8 cellular contexts compared by ENCODE assay signal in genomic region chr10:87301466-87302115, GRCh38. TPM values are rescaled to one million over a fixed set of nuclear protein-coding genes. Genes with fewer than 3 reads are reported as not detected.
A peak's percentile ranks its signal among the peaks of the same experiment; 100 is the strongest.
DNase-seq lines count a peak whose midpoint lies in the region; ATAC-seq and TF ChIP-seq lines count a peak whose summit lies in the region.
"Not testable (repeated sequence)": the region's sequence is repeated elsewhere in the genome, so short reads cannot be mapped to it uniquely, and the experiment has no call there.

No MANE protein-coding gene starts in this region.

- TF ChIP-seq CTCF in Calu3 (IDR thresholded peaks at IDR 0.05; ENCODE audit: unreplicated experiment) = not testable (repeated sequence)
- TF ChIP-seq CTCF in VCaP (conservative IDR thresholded peaks at IDR 0.05) = peak; percentile 22; the same call in 1 of the 2 replicates
- TF ChIP-seq CTCF in gastroesophageal sphincter (IDR thresholded peaks at IDR 0.05) = peak in 1 of 4 experiments; percentile 40
- TF ChIP-seq CTCF in neutrophil (IDR thresholded peaks at IDR 0.05) = peak; percentile 59

- peak; percentile 58 for DNase-seq in Calu3
- DNase-seq in stimulated activated CD8-positive, alpha-beta memory T cell treated with anti-CD3 and anti-CD28 coated beads, Interleukin-4, amount 100 ng/mL, for 24 hours (ENCODE audit: low read depth) = peak; percentile 7

- H3K4me3 Mint-ChIP-seq in Calu3 (ENCODE audit: low read depth, unreplicated experiment); activated T-helper 17 cell treated with anti-CD3 and anti-CD28 coated beads, Interleukin-2, amount 50 U/mL, for 72 hours: not testable (repeated sequence)

- not testable (repeated sequence) for H3K9me3 Mint-ChIP-seq in Calu3 (ENCODE audit: low read depth, unreplicated experiment); activated T-helper 17 cell treated with anti-CD3 and anti-CD28 coated beads, Interleukin-2, amount 50 U/mL, for 72 hours

- not testable (repeated sequence) for H3K4me1 Mint-ChIP-seq in Calu3 (ENCODE audit: low read depth, unreplicated experiment); activated T-helper 17 cell treated with anti-CD3 and anti-CD28 coated beads, Interleukin-2, amount 50 U/mL, for 72 hours

- not testable (repeated sequence) for H3K36me3 ChIP-seq in gastroesophageal sphincter, neutrophil

- intact Hi-C loops in Calu3 (cut with micrococcal nuclease; ENCODE audit: unreplicated experiment) = not testable (repeated sequence)

- not testable (repeated sequence) for H3K27me3 Mint-ChIP-seq in Calu3 (ENCODE audit: unreplicated experiment); activated T-helper 17 cell treated with anti-CD3 and anti-CD28 coated beads, Interleukin-2, amount 50 U/mL, for 72 hours

- not testable (repeated sequence) for H3K36me3 Mint-ChIP-seq in Calu3 (ENCODE audit: insufficient read depth, unreplicated experiment); activated T-helper 17 cell treated with anti-CD3 and anti-CD28 coated beads, Interleukin-2, amount 50 U/mL, for 72 hours (ENCODE audit: low read depth)

- CTCF ChIA-PET in Calu3 (lab: Charles Lee) = not testable (repeated sequence)

- WGBS in gastroesophageal sphincter (ENCODE audit: low coverage in 1 of 2), 2 donors = no CpG with 5 or more reads among the region's 16 CpGs

- BruUV-seq in Calu3 (replicated peaks; lab: Mats Ljungman, UMichigan) = not testable (repeated sequence)

- ATAC-seq in GM21381 (IDR thresholded peaks at IDR 0.05; ENCODE audit: unreplicated experiment) = peak; percentile 96
- ATAC-seq in HG03045 (IDR thresholded peaks at IDR 0.05; ENCODE audit: unreplicated experiment) = peak; percentile 88
- ATAC-seq in activated T-helper 17 cell treated with anti-CD3 and anti-CD28 coated beads, Interleukin-2, amount 50 U/mL, for 72 hours (replicated peaks) = peak; percentile 98
- peak; percentile 93 for ATAC-seq in gastroesophageal sphincter

- not testable (repeated sequence) for H3K4me3 ChIP-seq in gastroesophageal sphincter; neutrophil (ENCODE audit: low read depth in 1 of 2, low read length in 1 of 2)

- TF ChIP-seq EP300 in gastroesophageal sphincter (IDR thresholded peaks at IDR 0.05) = not testable (repeated sequence)

- H3K27ac Mint-ChIP-seq in Calu3 (ENCODE audit: unreplicated experiment); activated T-helper 17 cell treated with anti-CD3 and anti-CD28 coated beads, Interleukin-2, amount 50 U/mL, for 72 hours: not testable (repeated sequence)

- H3K9me3 ChIP-seq in gastroesophageal sphincter, neutrophil: not testable (repeated sequence)

- H3K27me3 ChIP-seq in gastroesophageal sphincter, neutrophil: not testable (repeated sequence)

- H3K27ac ChIP-seq in VCaP, gastroesophageal sphincter, neutrophil: not testable (repeated sequence)

- H3K4me1 ChIP-seq in gastroesophageal sphincter; neutrophil (ENCODE audit: control insufficient read depth in 1 of 2, insufficient read depth in 1 of 2, low read depth in 1 of 2, low read length in 1 of 2): not testable (repeated sequence)

- TF ChIP-seq POLR2A in gastroesophageal sphincter (IDR thresholded peaks at IDR 0.05) = not testable (repeated sequence)

RNA-seq across cellular contexts. Expression of gene NUTM2D, which starts 56.0 kb away (rescaled TPM):
- total RNA-seq in Calu3 (2022) = 2.4 and 3.8 TPM in 2 replicates
- under 1 TPM; 0.37 to 0.50 TPM for total RNA-seq in activated T-helper 17 cell treated with anti-CD3 and anti-CD28 coated beads, Interleukin-2, amount 50 U/mL, for 72 hours
- total RNA-seq in gastroesophageal sphincter = 1 to 10 TPM; 2.8 to 3.7 (median 2.9) TPM
